ENCODE assay signal across 8 cellular contexts in genomic region chr18:49487711-49488310, GRCh38. TPM values are rescaled to one million over a fixed set of nuclear protein-coding genes. Genes with fewer than 3 reads are reported as not detected.
DNase-seq lines count a peak whose midpoint lies in the region; ATAC-seq and TF ChIP-seq lines count a peak whose summit lies in the region.

No MANE protein-coding gene starts in this region.

- H3K27ac ChIP-seq in gastroesophageal sphincter (peak overlapping the region; percentile 79 to 97 (median 94)), stomach (peak overlapping the region; percentile 93 to 100 (median 98))

- no peaks in the 10 kb centered on the region for H3K9me3 ChIP-seq in gastroesophageal sphincter
- H3K9me3 ChIP-seq in stomach = no peaks in the 10 kb centered on the region

- H3K4me1 ChIP-seq in gastroesophageal sphincter = peaks cover 4 to 63% (median 12%) of the 10 kb centered on the region in 3 donors
- peaks cover 26 to 73% (median 59%) of the 10 kb centered on the region in 4 donors for H3K4me1 ChIP-seq in stomach

- TF ChIP-seq EP300 in gastroesophageal sphincter (IDR thresholded peaks at IDR 0.05) = no peak
- no peak for TF ChIP-seq EP300 in stomach (IDR thresholded peaks at IDR 0.05)

- CTCF ChIA-PET in WTC11 (lab: Charles Lee) = interaction anchor here (1.3 to 1.4 kb wide), 2 partner anchors 13 to 371 kb away, joined by 5 to 7 read pairs; no protein-coding TSS in a partner anchor
- CTCF ChIA-PET in GM10248 (lab: Yijun Ruan, JAX) = interaction anchor here (1.0 to 1.8 kb wide), 3 partner anchors 10 to 780 kb away, joined by 3 to 9 read pairs (median 4); no protein-coding TSS in a partner anchor

- H3K27ac Mint-ChIP-seq in WTC11 = peak overlapping the region; percentile 97

- H3K4me1 Mint-ChIP-seq in WTC11 = peaks cover 52% of the 10 kb centered on the region

- DNase-seq in NCI-H1105 treated with DMSO at 0.1 percent for 48 hours (lab: John Stamatoyannopoulos, UW) (peak; percentile 35), NCI-H1105 (lab: John Stamatoyannopoulos, UW) (no peak), WTC11 (ENCODE audit: low spot score) (no peak), stomach (no peak), GDM1 (lab: John Stamatoyannopoulos, UW) (no peak), GM10248 (ENCODE audit: extremely low spot score) (no peak), foreskin melanocyte (no peak)

- H3K27me3 ChIP-seq in gastroesophageal sphincter (no peaks in the 10 kb centered on the region), stomach (no peaks in the 10 kb centered on the region)

- no peak for TF ChIP-seq POLR2A in gastroesophageal sphincter (IDR thresholded peaks at IDR 0.05)
- no peak for TF ChIP-seq POLR2A in stomach (IDR thresholded peaks at IDR 0.05)

- peak overlapping the region; percentile 95 for H3K4me3 Mint-ChIP-seq in WTC11

- no peaks in the 10 kb centered on the region for H3K9me3 Mint-ChIP-seq in WTC11

- no peaks in the 10 kb centered on the region for H3K27me3 Mint-ChIP-seq in WTC11 (ENCODE audit: low read depth)

- POLR2A ChIA-PET in WTC11 (lab: Charles Lee) = interaction anchor here (0.7 to 1.5 kb wide), 9 partner anchors 8 to 78 kb away, joined by 3 to 8 read pairs (median 4); partner anchors contain the start of gene LIPG
- POLR2A ChIA-PET in GM10248 (lab: Yijun Ruan, JAX) = interaction anchor here (0.6 to 2.7 kb wide), 5 partner anchors 11 to 535 kb away, joined by 3 to 16 read pairs (median 5); partner anchors contain the start of gene DYM

- intact Hi-C loops in stomach (cut with DNase I; ENCODE audit: low total_unique reads) = no loop called here

- no peak for ATAC-seq in WTC11
- ATAC-seq in gastroesophageal sphincter = no peak

- 64 to 66% methylated on average over 5 to 8 of the region's 8 CpGs for WGBS in gastroesophageal sphincter (ENCODE audit: low coverage in 1 of 2), 2 donors
- 59 to 66% (median 63%) methylated on average over 8 of the region's 8 CpGs for WGBS in stomach, 5 donors

- H3K4me3 ChIP-seq in gastroesophageal sphincter (peak overlapping the region; percentile 65 to 80), stomach (peak overlapping the region; percentile 58 to 86 (median 72))

- H3K36me3 Mint-ChIP-seq in WTC11 = peaks cover 55% of the 10 kb centered on the region

- H3K36me3 ChIP-seq in gastroesophageal sphincter (peaks cover 5 to 47% of the 10 kb centered on the region in 2 donors), stomach (peaks cover 27 to 49% (median 45%) of the 10 kb centered on the region in 4 donors)

- no peak for TF ChIP-seq CTCF in WTC11 (IDR thresholded peaks at IDR 0.05)
- TF ChIP-seq CTCF in gastroesophageal sphincter (IDR thresholded peaks at IDR 0.05) = no peak
- TF ChIP-seq CTCF in stomach (IDR thresholded peaks at IDR 0.05) = no peak
- no peak for TF ChIP-seq CTCF in GM10248 (IDR thresholded peaks at IDR 0.05; ENCODE audit: control extremely low read depth, extremely low read depth, low read depth, missing control alignments)

TF ChIP-seq in WTC11, 78 proteins besides CTCF, POLR2A, EP300 and RAD21 (continues in another document):
- TF ChIP-seq JAZF1 (CRISPR knock-in tag; IDR thresholded peaks at IDR 0.05) (no peak), NFATC4 (CRISPR knock-in tag; IDR thresholded peaks at IDR 0.05) (peak; percentile 59), TEAD4 (CRISPR knock-in tag; IDR thresholded peaks at IDR 0.05) (no peak), NFE2L1 (CRISPR knock-in tag; IDR thresholded peaks at IDR 0.05) (no peak), FOXP1 (CRISPR knock-in tag; IDR thresholded peaks at IDR 0.05; ENCODE audit: borderline replicate concordance) (no peak), TP53 (CRISPR knock-in tag; IDR thresholded peaks at IDR 0.05) (no peak), RELA (CRISPR knock-in tag; IDR thresholded peaks at IDR 0.05; ENCODE audit: borderline replicate concordance) (no peak), ZNF423 (CRISPR knock-in tag; IDR thresholded peaks at IDR 0.05) (no peak), CBFB (CRISPR knock-in tag; IDR thresholded peaks at IDR 0.05; ENCODE audit: low read depth) (no peak), MYBL2 (CRISPR knock-in tag; IDR thresholded peaks at IDR 0.05) (no peak), FOXP4 (CRISPR knock-in tag; IDR thresholded peaks at IDR 0.05) (no peak), ZNF671 (CRISPR knock-in tag; IDR thresholded peaks at IDR 0.05) (peak; percentile 79), ZMAT4 (CRISPR knock-in tag; IDR thresholded peaks at IDR 0.05) (no peak), ZNF512 (CRISPR knock-in tag; IDR thresholded peaks at IDR 0.05; ENCODE audit: borderline replicate concordance) (no peak)
- TF ChIP-seq, protein P1, sequence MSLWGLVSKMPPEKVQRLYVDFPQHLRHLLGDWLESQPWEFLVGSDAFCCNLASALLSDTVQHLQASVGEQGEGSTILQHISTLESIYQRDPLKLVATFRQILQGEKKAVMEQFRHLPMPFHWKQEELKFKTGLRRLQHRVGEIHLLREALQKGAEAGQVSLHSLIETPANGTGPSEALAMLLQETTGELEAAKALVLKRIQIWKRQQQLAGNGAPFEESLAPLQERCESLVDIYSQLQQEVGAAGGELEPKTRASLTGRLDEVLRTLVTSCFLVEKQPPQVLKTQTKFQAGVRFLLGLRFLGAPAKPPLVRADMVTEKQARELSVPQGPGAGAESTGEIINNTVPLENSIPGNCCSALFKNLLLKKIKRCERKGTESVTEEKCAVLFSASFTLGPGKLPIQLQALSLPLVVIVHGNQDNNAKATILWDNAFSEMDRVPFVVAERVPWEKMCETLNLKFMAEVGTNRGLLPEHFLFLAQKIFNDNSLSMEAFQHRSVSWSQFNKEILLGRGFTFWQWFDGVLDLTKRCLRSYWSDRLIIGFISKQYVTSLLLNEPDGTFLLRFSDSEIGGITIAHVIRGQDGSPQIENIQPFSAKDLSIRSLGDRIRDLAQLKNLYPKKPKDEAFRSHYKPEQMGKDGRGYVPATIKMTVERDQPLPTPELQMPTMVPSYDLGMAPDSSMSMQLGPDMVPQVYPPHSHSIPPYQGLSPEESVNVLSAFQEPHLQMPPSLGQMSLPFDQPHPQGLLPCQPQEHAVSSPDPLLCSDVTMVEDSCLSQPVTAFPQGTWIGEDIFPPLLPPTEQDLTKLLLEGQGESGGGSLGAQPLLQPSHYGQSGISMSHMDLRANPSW (CRISPR knock-in tag; conservative IDR thresholded peaks at IDR 0.05; ENCODE audit: low read depth) = no peak
- TF ChIP-seq, protein P2, sequence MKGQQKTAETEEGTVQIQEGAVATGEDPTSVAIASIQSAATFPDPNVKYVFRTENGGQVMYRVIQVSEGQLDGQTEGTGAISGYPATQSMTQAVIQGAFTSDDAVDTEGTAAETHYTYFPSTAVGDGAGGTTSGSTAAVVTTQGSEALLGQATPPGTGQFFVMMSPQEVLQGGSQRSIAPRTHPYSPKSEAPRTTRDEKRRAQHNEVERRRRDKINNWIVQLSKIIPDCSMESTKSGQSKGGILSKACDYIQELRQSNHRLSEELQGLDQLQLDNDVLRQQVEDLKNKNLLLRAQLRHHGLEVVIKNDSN (CRISPR knock-in tag; IDR thresholded peaks at IDR 0.05) = no peak

RNA-seq across cellular contexts. Expression of gene C18orf32, which starts 0.8 kb away (rescaled TPM):
- total RNA-seq in WTC11 (2021) (28.7 to 32.5 TPM (median 32.1 TPM) in 3 replicates), gastroesophageal sphincter (10 to 100 TPM; 38.9 to 64.0 (median 48.2) TPM), stomach (100 to 1,000 TPM in 1 of 5 donors, 10 to 100 TPM in 3, under 1 TPM in 1; 0.58 to 186 (median 22.3) TPM)
- 100 to 1,000 TPM in 1 of 3 donors, 10 to 100 TPM in 2; 65.9 to 124 (median 75.1) TPM for polyA plus RNA-seq in stomach

RNA-seq across cellular contexts. Expression of gene RPL17, which starts 4.5 kb away (rescaled TPM):
- 2,395 to 2,803 TPM (median 2,637 TPM) in 3 replicates for total RNA-seq in WTC11 (2021)
- 1,000 to 10,000 TPM in 3 of 4 donors, 100 to 1,000 TPM in 1; 816 to 2,355 (median 1,855) TPM for total RNA-seq in gastroesophageal sphincter
- total RNA-seq in stomach = 1,000 to 10,000 TPM; 1,310 to 2,416 (median 1,610) TPM
- polyA plus RNA-seq in stomach = 1,000 to 10,000 TPM; 3,104 to 3,954 (median 3,404) TPM

RNA-seq across cellular contexts. Expression of gene DYM, which starts 27.4 kb away (rescaled TPM):
- 64.1 to 71.4 TPM (median 68.9 TPM) in 3 replicates for total RNA-seq in WTC11 (2021)
- 100 to 1,000 TPM in 1 of 4 donors, 10 to 100 TPM in 3; 57.1 to 106 (median 79.4) TPM for total RNA-seq in gastroesophageal sphincter
- total RNA-seq in stomach = 100 to 1,000 TPM in 3 of 5 donors, 10 to 100 TPM in 2; 51.4 to 319 (median 127) TPM
- polyA plus RNA-seq in stomach = 10 to 100 TPM; 12.1 to 19.2 (median 17.1) TPM
